ENCODE assay signal across 9 cellular contexts in the genomic region with DNA sequence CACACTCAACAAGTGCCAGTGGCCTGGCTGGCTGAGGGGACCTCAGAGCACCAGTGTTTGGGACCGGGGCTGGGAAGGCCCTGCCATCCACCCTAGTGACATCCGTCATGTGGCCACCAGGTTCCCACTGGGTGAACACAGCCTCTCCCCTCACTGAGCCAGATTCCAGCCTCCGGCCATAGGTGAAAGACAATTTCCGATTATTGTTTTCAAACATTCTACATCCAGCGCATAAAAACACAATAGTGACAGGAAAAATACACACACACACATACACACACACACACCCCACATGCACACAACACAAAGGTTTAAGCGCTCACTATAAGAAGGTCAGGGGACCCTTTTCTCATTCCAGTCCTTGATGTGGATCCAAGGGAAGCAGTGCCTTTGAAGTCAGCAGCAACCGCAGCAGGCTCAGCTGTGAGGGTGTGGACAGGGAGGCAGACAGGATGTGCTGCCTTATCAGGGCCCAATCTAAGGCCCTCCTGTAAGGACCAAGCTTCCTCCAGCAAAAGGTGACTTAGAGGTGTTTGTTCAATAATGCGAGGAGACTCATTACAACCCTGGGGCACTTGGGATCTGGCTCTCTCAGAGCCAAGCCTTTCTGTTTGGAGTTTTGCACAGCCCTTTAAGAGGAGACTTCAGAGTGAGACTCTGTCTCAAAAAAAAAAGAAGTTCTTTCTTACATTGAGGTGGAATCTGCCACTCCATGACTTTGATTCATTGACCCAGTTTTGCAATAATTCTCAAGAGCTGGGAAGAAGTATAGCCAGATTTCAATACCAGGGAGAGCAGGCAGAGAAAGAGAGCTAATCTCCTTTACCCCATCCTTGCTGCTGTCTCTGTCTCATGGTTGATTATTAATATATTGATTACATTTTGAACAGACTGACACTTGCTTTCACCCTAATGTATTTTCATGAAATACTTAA.
DNase-seq lines count a peak whose midpoint lies in the region; ATAC-seq and TF ChIP-seq lines count a peak whose summit lies in the region.
"Had no signal": no experiment of that assay in that cellular context is flagged by ENCODE, and none has a peak within 500 bp of the region (broad histone marks: within the 10 kb centered on the region; RNA-seq: fewer than 3 reads in every experiment).

No MANE protein-coding gene starts in this region.

- peaks cover 7% of the 10 kb centered on the region for H3F3A ChIP-seq in smooth muscle cell (ENCODE audit: low read depth)

- DNase-seq in LoVo (ENCODE audit: low spot score) (peak; percentile 27), iPS-NIHi7 (ENCODE audit: extremely low spot score) (peak; percentile 58), smooth muscle cell (lab: John Stamatoyannopoulos, UW; ENCODE audit: unreplicated experiment) (no peak), SKM-1 (lab: John Stamatoyannopoulos, UW; ENCODE audit: unreplicated experiment) (no peak), NCI-H2107 (lab: John Stamatoyannopoulos, UW) (no peak)
- no peak for DNase-seq in activated naive CD4-positive, alpha-beta T cell treated with anti-CD3 and anti-CD28 coated beads, Interleukin-2, amount 50 U/mL, for 72 hours (ENCODE audit: low spot score in 2 of 2)
- DNase-seq: NCI-H1694, T-helper 9 cell had no signal

- TF ChIP-seq CTCF in smooth muscle cell (IDR thresholded peaks at IDR 0.05; ENCODE audit: borderline replicate concordance, insufficient read depth, poor library complexity, severe bottlenecking), result no peak

- H3K9me3 ChIP-seq in smooth muscle cell (replicated peaks; ENCODE audit: low read depth), result no peaks in the 10 kb centered on the region

- no peaks in the 10 kb centered on the region for H3K36me3 ChIP-seq in smooth muscle cell (ENCODE audit: low read depth)

- H3K27me3 ChIP-seq in smooth muscle cell (ENCODE audit: low read depth), result no peaks in the 10 kb centered on the region

- peaks cover 0 to 14% of the 10 kb centered on the region in 2 donors for H3K9me3 Mint-ChIP-seq in activated naive CD4-positive, alpha-beta T cell treated with anti-CD3 and anti-CD28 coated beads, Interleukin-2, amount 50 U/mL, for 72 hours

- no peak overlapping the region for H3K4me3 ChIP-seq in smooth muscle cell

- peaks cover 19% of the 10 kb centered on the region for H3K4me1 ChIP-seq in smooth muscle cell (ENCODE audit: low read depth)

- peak; percentile 22 to 66 for ATAC-seq in activated naive CD4-positive, alpha-beta T cell treated with anti-CD3 and anti-CD28 coated beads, Interleukin-2, amount 50 U/mL, for 72 hours
- ATAC-seq in GM21717 (IDR thresholded peaks at IDR 0.05; ENCODE audit: unreplicated experiment), result no peak

- H3K4me2 ChIP-seq in smooth muscle cell, result peak overlapping the region; percentile 14

- no peaks in the 10 kb centered on the region for H4K20me1 ChIP-seq in smooth muscle cell (ENCODE audit: low read depth)

- H2AFZ ChIP-seq in smooth muscle cell (ENCODE audit: low read depth), result no peak overlapping the region

- WGBS in smooth muscle cell (ENCODE audit: low lambda C conversion rate), result 72% methylated on average over 8 of the region's 8 CpGs

- no peak overlapping the region for H3K27ac ChIP-seq in smooth muscle cell (ENCODE audit: low read depth)

- H3K27ac Mint-ChIP-seq in activated naive CD4-positive, alpha-beta T cell treated with anti-CD3 and anti-CD28 coated beads, Interleukin-2, amount 50 U/mL, for 72 hours, result no peak overlapping the region

- H3K9ac ChIP-seq in smooth muscle cell (ENCODE audit: low read depth), result no peak overlapping the region

- no peaks in the 10 kb centered on the region for H3K36me3 Mint-ChIP-seq in activated naive CD4-positive, alpha-beta T cell treated with anti-CD3 and anti-CD28 coated beads, Interleukin-2, amount 50 U/mL, for 72 hours

- no peaks in the 10 kb centered on the region for H3K79me2 ChIP-seq in smooth muscle cell (ENCODE audit: low read depth)

Comparison
In these comparisons a context has a peak if more than half of its experiments do, and no peak if none do; other contexts are left out.
1. DNase-seq: peak in LoVo (single experiment) and iPS-NIHi7 (single experiment); none in activated naive CD4-positive, alpha-beta T cell treated with anti-CD3 and anti-CD28 coated beads, Interleukin-2, amount 50 U/mL, for 72 hours (0 of 2), smooth muscle cell (single experiment), SKM-1 (single experiment) and NCI-H2107 (single experiment).